9 cellular contexts compared by ENCODE assay signal in the genomic region with DNA sequence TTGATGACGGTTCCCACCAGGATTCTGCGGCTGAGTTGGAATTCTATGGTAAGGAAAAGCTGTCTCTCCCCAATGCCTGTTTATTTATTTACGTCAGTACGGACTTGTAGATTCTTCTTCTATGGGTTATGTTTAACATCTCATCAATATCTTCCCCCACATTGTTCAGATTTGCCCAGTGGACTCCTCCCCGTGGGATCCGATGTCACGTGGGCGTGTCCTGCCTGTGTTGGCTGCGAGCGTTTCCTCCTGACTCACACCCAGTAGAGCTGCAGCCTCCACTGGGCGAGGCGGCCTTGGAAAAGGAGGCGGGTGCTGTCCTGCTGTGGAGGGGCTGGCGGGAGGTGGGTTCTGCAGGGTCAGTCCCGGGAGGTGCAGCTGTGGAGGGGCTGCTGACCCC. TPM values are rescaled to one million over a fixed set of nuclear protein-coding genes. Genes with fewer than 3 reads are reported as not detected.
DNase-seq lines count a peak whose midpoint lies in the region; ATAC-seq and TF ChIP-seq lines count a peak whose summit lies in the region.
"Had no signal": no experiment of that assay in that cellular context is flagged by ENCODE, and none has a peak within 500 bp of the region (broad histone marks: within the 10 kb centered on the region; RNA-seq: fewer than 3 reads in every experiment).

No MANE protein-coding gene starts in this region.

- POLR2A ChIA-PET in A673 (lab: Charles Lee; ENCODE audit: low non-redundant PET) (no interaction called here), HEK293 (lab: Yijun Ruan, JAX) (no interaction called here), OCI-LY7 (lab: Charles Lee) (no interaction called here)

- TF ChIP-seq CTCF in A673 (conservative IDR thresholded peaks at IDR 0.05; ENCODE audit: low read depth, low read length) (no peak), HEK293 (tag by site-specific recombination; IDR thresholded peaks at IDR 0.05) (no peak), OCI-LY7 (conservative IDR thresholded peaks at IDR 0.05; ENCODE audit: low read length) (no peak)

- H3K79me2 ChIP-seq in OCI-LY7 (ENCODE audit: insufficient read depth, low read depth, low read length) = no peaks in the 10 kb centered on the region

- H3K27me3 Mint-ChIP-seq in activated T-helper 17 cell treated with anti-CD3 and anti-CD28 coated beads, Interleukin-2, amount 50 U/mL, for 72 hours = peaks cover 23% of the 10 kb centered on the region

- CTCF ChIA-PET in A673 (lab: Charles Lee) (no interaction called here), HEK293 (lab: Yijun Ruan, JAX) (interaction anchor here (0.6 to 1.3 kb wide), 5 partner anchors 11 to 317 kb away, joined by 3 to 9 read pairs (median 3); no protein-coding TSS in a partner anchor), OCI-LY7 (lab: Charles Lee; ENCODE audit: unreplicated experiment) (no interaction called here)

- peak; percentile 52 for ATAC-seq in activated T-helper 17 cell treated with anti-CD3 and anti-CD28 coated beads, Interleukin-2, amount 50 U/mL, for 72 hours (replicated peaks)
- no peak for ATAC-seq in GM19467 (IDR thresholded peaks at IDR 0.05; ENCODE audit: unreplicated experiment)

- H3K27ac Mint-ChIP-seq in activated T-helper 17 cell treated with anti-CD3 and anti-CD28 coated beads, Interleukin-2, amount 50 U/mL, for 72 hours = no peak overlapping the region

- no peaks in the 10 kb centered on the region for H3K36me3 ChIP-seq in A673 (ENCODE audit: insufficient read depth, low read length, poor library complexity, severe bottlenecking)
- no peaks in the 10 kb centered on the region for H3K36me3 ChIP-seq in HEK293 (ENCODE audit: control insufficient read depth in 2 of 2, insufficient read depth in 1 of 2, low read length in 2 of 2)
- H3K36me3 ChIP-seq in OCI-LY7 (ENCODE audit: insufficient read depth, low read length) = no peaks in the 10 kb centered on the region

- peaks cover 5% of the 10 kb centered on the region for H3K4me1 ChIP-seq in A673 (ENCODE audit: insufficient read depth, low read length, poor library complexity, severe bottlenecking)
- H3K4me1 ChIP-seq in HEK293 (ENCODE audit: control insufficient read depth, insufficient read depth, low read length) = no peaks in the 10 kb centered on the region
- no peaks in the 10 kb centered on the region for H3K4me1 ChIP-seq in OCI-LY7 (ENCODE audit: insufficient read depth, low read length, poor library complexity, severe bottlenecking)

- no peaks in the 10 kb centered on the region for H3K4me1 Mint-ChIP-seq in activated T-helper 17 cell treated with anti-CD3 and anti-CD28 coated beads, Interleukin-2, amount 50 U/mL, for 72 hours

- H3K27ac ChIP-seq in A673 (ENCODE audit: low read depth, low read length, poor library complexity, severe bottlenecking) = no peak overlapping the region
- no peak overlapping the region for H3K27ac ChIP-seq in HEK293 (ENCODE audit: extremely low read depth, low read depth, low read length)
- no peak overlapping the region for H3K27ac ChIP-seq in OCI-LY7 (ENCODE audit: low read depth, low read length, poor library complexity, severe bottlenecking)

- peak; percentile 75 for DNase-seq in A673 (ENCODE audit: low spot score)
- DNase-seq in iris pigment epithelial cell (ENCODE audit: low read depth) = peak; percentile 74
- no peak for DNase-seq in activated effector memory CD4-positive, alpha-beta T cell treated with anti-CD3 and anti-CD28 coated beads, Interleukin-2, amount 50 U/mL, for 16 hours
- DNase-seq in OCI-LY7 (ENCODE audit: low spot score) = no peak
- no peak for DNase-seq in activated CD8-positive, alpha-beta memory T cell treated with anti-CD3 and anti-CD28 coated beads for 24 hours
- DNase-seq: DMS79 treated with DMSO at 0.1 percent for 48 hours had no signal

- H3K9me3 Mint-ChIP-seq in activated T-helper 17 cell treated with anti-CD3 and anti-CD28 coated beads, Interleukin-2, amount 50 U/mL, for 72 hours = no peaks in the 10 kb centered on the region

- peaks cover 23% of the 10 kb centered on the region for H3K27me3 ChIP-seq in A673 (replicated peaks; ENCODE audit: insufficient read depth, low read depth, low read length, poor library complexity)

- H3K9me2 ChIP-seq in OCI-LY7 (ENCODE audit: insufficient read depth, low read length) = no peaks in the 10 kb centered on the region

- no peaks in the 10 kb centered on the region for H4K20me1 ChIP-seq in OCI-LY7 (ENCODE audit: insufficient read depth, low read length)

- H3K36me3 Mint-ChIP-seq in activated T-helper 17 cell treated with anti-CD3 and anti-CD28 coated beads, Interleukin-2, amount 50 U/mL, for 72 hours (ENCODE audit: low read depth) = no peaks in the 10 kb centered on the region

- no peak overlapping the region for H3K4me3 ChIP-seq in A673 (ENCODE audit: low read depth, low read length, poor library complexity, severe bottlenecking)
- H3K4me3 ChIP-seq in HEK293 (ENCODE audit: low read depth, low read length) = no peak overlapping the region
- no peak overlapping the region for H3K4me3 ChIP-seq in OCI-LY7 (ENCODE audit: low read depth, low read length, poor library complexity, severe bottlenecking)

- BruUV-seq in A673 (replicated peaks; lab: Mats Ljungman, UMichigan) (no TSS peak), OCI-LY7 (replicated peaks; lab: Mats Ljungman, UMichigan) (no TSS peak)

- no peaks in the 10 kb centered on the region for H3K9me3 ChIP-seq in A673 (ENCODE audit: low read depth, low read length, poor library complexity, severe bottlenecking)
- no peaks in the 10 kb centered on the region for H3K9me3 ChIP-seq in HEK293 (ENCODE audit: control insufficient read depth, insufficient read depth, low read depth, low read length)
- H3K9me3 ChIP-seq in OCI-LY7 (ENCODE audit: low read length) = no peaks in the 10 kb centered on the region

- H3K4me3 Mint-ChIP-seq in activated T-helper 17 cell treated with anti-CD3 and anti-CD28 coated beads, Interleukin-2, amount 50 U/mL, for 72 hours = no peak overlapping the region

- intact Hi-C loops in A673 (cut with micrococcal nuclease; ENCODE audit: unreplicated experiment) (no loop called here), OCI-LY7 (cut with micrococcal nuclease; ENCODE audit: unreplicated experiment) (no loop called here)

- H3K4me2 ChIP-seq in OCI-LY7 (ENCODE audit: low read length) = no peak overlapping the region

- H2AFZ ChIP-seq in OCI-LY7 (ENCODE audit: low read length) = no peak overlapping the region

TF ChIP-seq in HEK293, 187 proteins besides CTCF, POLR2A, EP300 and RAD21 (continues in another document):
- TF ChIP-seq, protein P1, sequence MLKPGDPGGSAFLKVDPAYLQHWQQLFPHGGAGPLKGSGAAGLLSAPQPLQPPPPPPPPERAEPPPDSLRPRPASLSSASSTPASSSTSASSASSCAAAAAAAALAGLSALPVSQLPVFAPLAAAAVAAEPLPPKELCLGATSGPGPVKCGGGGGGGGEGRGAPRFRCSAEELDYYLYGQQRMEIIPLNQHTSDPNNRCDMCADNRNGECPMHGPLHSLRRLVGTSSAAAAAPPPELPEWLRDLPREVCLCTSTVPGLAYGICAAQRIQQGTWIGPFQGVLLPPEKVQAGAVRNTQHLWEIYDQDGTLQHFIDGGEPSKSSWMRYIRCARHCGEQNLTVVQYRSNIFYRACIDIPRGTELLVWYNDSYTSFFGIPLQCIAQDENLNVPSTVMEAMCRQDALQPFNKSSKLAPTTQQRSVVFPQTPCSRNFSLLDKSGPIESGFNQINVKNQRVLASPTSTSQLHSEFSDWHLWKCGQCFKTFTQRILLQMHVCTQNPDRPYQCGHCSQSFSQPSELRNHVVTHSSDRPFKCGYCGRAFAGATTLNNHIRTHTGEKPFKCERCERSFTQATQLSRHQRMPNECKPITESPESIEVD (tag by site-specific recombination; IDR thresholded peaks at IDR 0.05) = no peak
- TF ChIP-seq ZNF654 (tag by site-specific recombination; IDR thresholded peaks at IDR 0.05; ENCODE audit: low read depth) (no peak), ZNF175 (tag by site-specific recombination; IDR thresholded peaks at IDR 0.05) (no peak), ZNF398 (tag by site-specific recombination; IDR thresholded peaks at IDR 0.05) (peak; percentile 31; the same call in 1 of the 2 replicates), ZNF629 (tag by site-specific recombination; IDR thresholded peaks at IDR 0.05) (no peak), ZNF596 (tag by site-specific recombination; IDR thresholded peaks at IDR 0.05) (no peak), ZBTB48 (tag by site-specific recombination; IDR thresholded peaks at IDR 0.05) (no peak), ZNF416 (tag by site-specific recombination; IDR thresholded peaks at IDR 0.05) (no peak)

RNA-seq across cellular contexts. Expression of gene SLCO4A1, which starts 46.8 kb away (rescaled TPM):
- total RNA-seq in A673 (2021) (44.5 and 48.8 TPM in 2 replicates), OCI-LY7 (2022) (30.4 and 34.3 TPM in 2 replicates)
- 10 to 100 TPM; 41.1 to 53.6 TPM for total RNA-seq in activated T-helper 17 cell treated with anti-CD3 and anti-CD28 coated beads, Interleukin-2, amount 50 U/mL, for 72 hours
- 34.4 and 52.4 TPM in 2 replicates for total RNA-seq in OCI-LY7 (2014; rRNA removed; shearing (Covaris generic))

Comparison
In these comparisons a context has a peak if more than half of its experiments do, and no peak if none do; other contexts are left out.
1. DNase-seq: peak in A673 (single experiment) and iris pigment epithelial cell (single experiment); none in activated effector memory CD4-positive, alpha-beta T cell treated with anti-CD3 and anti-CD28 coated beads, Interleukin-2, amount 50 U/mL, for 16 hours (single experiment), OCI-LY7 (single experiment) and activated CD8-positive, alpha-beta memory T cell treated with anti-CD3 and anti-CD28 coated beads for 24 hours (single experiment).